In genomic region chr16:9344508-9344907, GRCh38 we compare ENCODE assay signal across 29 cellular contexts.
"Had no signal": no experiment of that assay in that cellular context is flagged by ENCODE, and none has a peak within 500 bp of the region (broad histone marks: within the 10 kb centered on the region; RNA-seq: fewer than 3 reads in every experiment).

No MANE protein-coding gene starts in this region.

- DNase-seq: heart right ventricle; kidney glomerular epithelial cell; left cardiac atrium; lower lobe of right lung; mammary epithelial cell; mesendoderm; naive B cell; natural killer cell; ovary; posterior cingulate gyrus; retina; right cardiac atrium; sigmoid colon; stimulated activated CD4-positive, alpha-beta T cell treated with anti-CD3 and anti-CD28 coated beads, Interleukin-1b, Interleukin-23, amount 100 ng/mL, for 48 hours; stimulated activated CD4-positive, alpha-beta T cell treated with anti-CD3 and anti-CD28 coated beads, Interleukin-2, amount 100 ng/mL, for 48 hours; stimulated activated CD4-positive, alpha-beta T cell treated with anti-CD3 and anti-CD28 coated beads, Interleukin-4, amount 100 ng/mL, for 4 hours; stimulated activated naive B cell treated with anti-CD40 and anti-IgM and Interleukin-4, amounts not matched to agents 10 μg/mL and 1 μg/mL and 100 μg/mL, for 72 hours; stimulated activated naive CD8-positive, alpha-beta T cell treated with anti-CD3 and anti-CD28 coated beads, Interleukin-15, Interleukin-2, amounts not matched to agents 100 U/mL and 50 U/mL, for 24 hours; stomach; testis; thyroid gland; transverse colon; upper lobe of left lung had no signal

- H3K9me3 ChIP-seq: lower lobe of right lung, ovary, prostate gland, testis, thyroid gland had no signal

- H3K27ac ChIP-seq: heart right ventricle, hepatocyte, lower lobe of right lung, ovary, prostate gland, sigmoid colon, stomach, testis, thyroid gland, transverse colon, upper lobe of left lung had no signal

- H3K4me1 ChIP-seq: lower lobe of right lung, prostate gland, testis, thyroid gland, transverse colon had no signal

- H3K4me3 ChIP-seq: heart right ventricle, hepatocyte, lower lobe of right lung, ovary, prostate gland, sigmoid colon, smooth muscle cell, stomach, testis, thyroid gland, transverse colon, upper lobe of left lung had no signal

- ATAC-seq: heart right ventricle; left cardiac atrium; left lobe of liver; natural killer cell; right cardiac atrium; stimulated activated naive B cell treated with anti-CD40 and anti-IgM and Interleukin-4, amounts not matched to agents 10 μg/mL and 1 μg/mL and 100 μg/mL, for 72 hours; stimulated activated naive CD8-positive, alpha-beta T cell treated with anti-CD3 and anti-CD28 coated beads, Interleukin-15, Interleukin-2, amounts not matched to agents 100 U/mL and 50 U/mL, for 24 hours had no signal

- H3K36me3 ChIP-seq: heart right ventricle, lower lobe of right lung, ovary, prostate gland, sigmoid colon, stomach, thyroid gland, transverse colon, upper lobe of left lung had no signal

- H3K27me3 ChIP-seq: heart right ventricle, hepatocyte, ovary, sigmoid colon, stomach, testis, thyroid gland, transverse colon, upper lobe of left lung had no signal

- FAIRE-seq: keratinocyte, urothelium cell line had no signal
